24 cellular contexts compared by ENCODE assay signal in the genomic region with DNA sequence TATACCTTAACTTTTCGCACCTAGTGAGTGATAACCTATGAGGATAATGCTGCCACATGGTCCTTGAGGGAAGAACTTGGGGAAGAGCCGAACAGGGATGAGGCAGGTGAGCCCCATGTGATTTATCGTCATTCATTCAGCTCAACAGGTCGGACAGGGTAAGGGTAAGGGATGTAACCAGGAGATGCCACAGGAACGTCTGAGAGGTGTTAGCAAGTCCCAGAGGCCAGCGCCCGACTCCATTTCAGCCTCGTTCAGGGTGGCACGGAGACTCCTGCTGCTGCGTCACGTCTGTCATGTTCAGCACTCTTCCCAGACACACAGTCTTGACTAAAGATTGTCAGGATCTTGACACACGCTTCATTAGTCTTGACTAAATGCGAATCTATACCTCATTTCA. TPM values are rescaled to one million over a fixed set of nuclear protein-coding genes. Genes with fewer than 3 reads are reported as not detected.
A peak's percentile ranks its signal among the peaks of the same experiment; 100 is the strongest.
DNase-seq lines count a peak whose midpoint lies in the region; ATAC-seq and TF ChIP-seq lines count a peak whose summit lies in the region.
"Had no signal": no experiment of that assay in that cellular context is flagged by ENCODE, and none has a peak within 500 bp of the region (broad histone marks: within the 10 kb centered on the region; RNA-seq: fewer than 3 reads in every experiment).

No MANE protein-coding gene starts in this region.

- peaks cover 32% of the 10 kb centered on the region for H3K36me3 ChIP-seq in left ventricle myocardium inferior
- H3K36me3 ChIP-seq in H7 (replicated peaks; ENCODE audit: control insufficient read depth, insufficient read depth, low read length): peaks cover 52% of the 10 kb centered on the region
- H3K36me3 ChIP-seq: right lobe of liver had no signal

- WGBS in H9 (ENCODE audit: extremely low coverage, insufficient read length, low lambda C conversion rate): no CpG with 5 or more reads among the region's 13 CpGs

- peaks cover 7% of the 10 kb centered on the region for H3K79me1 ChIP-seq in H9 (ENCODE audit: insufficient read depth, low read depth, low read length, poor library complexity, severe bottlenecking)

- H3K4me1 ChIP-seq in left ventricle myocardium inferior (peaks cover 88% of the 10 kb centered on the region), H9 (ENCODE audit: insufficient read depth, low read length) (no peaks in the 10 kb centered on the region)
- H3K4me1 ChIP-seq: right lobe of liver had no signal

- H3K4me3 ChIP-seq in left ventricle myocardium inferior: no peak overlapping the region
- H3K4me3 ChIP-seq in H7 (ENCODE audit: insufficient read depth, low read depth, low read length): no peak overlapping the region
- H3K4me3 ChIP-seq: dorsolateral prefrontal cortex, Peyer's patch, right lobe of liver, thoracic aorta had no signal

- no peak overlapping the region for H2AFZ ChIP-seq in H9 (ENCODE audit: low read length)

- H3K27ac ChIP-seq in left ventricle myocardium inferior (replicated peaks) (peak overlapping the region; percentile 6), H9 (ENCODE audit: insufficient read length, low read depth, low read length) (no peak overlapping the region)
- H3K27ac ChIP-seq: C4-2B, Peyer's patch, right lobe of liver, thoracic aorta had no signal

- H3K27ac Mint-ChIP-seq in central memory CD8-positive, alpha-beta T cell (ENCODE audit: low read depth): peak overlapping the region; percentile 62
- H3K27ac Mint-ChIP-seq in H9: peak overlapping the region in 1 of 3 experiments; percentile 85; a peak in 1 of 7 replicates

- no peak for TF ChIP-seq CTCF in left ventricle myocardium inferior (IDR thresholded peaks at IDR 0.05; ENCODE audit: borderline replicate concordance)
- no peak for TF ChIP-seq CTCF in H9 (conservative IDR thresholded peaks at IDR 0.05)

- intact Hi-C loops in left ventricle myocardium inferior (cut with micrococcal nuclease) (no loop called here), Right ventricle myocardium inferior (cut with DNase I) (no loop called here)

- H3K9ac ChIP-seq in H9 (ENCODE audit: extremely low read depth, insufficient read length, low read length): no peak overlapping the region

- no peak overlapping the region for H2BK12ac ChIP-seq in H9 (ENCODE audit: insufficient read length, low read depth, low read length)

- H4K20me1 ChIP-seq in H9 (ENCODE audit: control insufficient read depth, insufficient read depth, insufficient read length): no peaks in the 10 kb centered on the region

- peaks cover 3% of the 10 kb centered on the region for H3K79me2 ChIP-seq in H9 (ENCODE audit: insufficient read depth, low read length)

- H4K8ac ChIP-seq in H9 (replicated peaks; ENCODE audit: insufficient read length, low read depth, low read length): no peak overlapping the region

- peaks cover 59% of the 10 kb centered on the region for H3K4me1 Mint-ChIP-seq in central memory CD8-positive, alpha-beta T cell
- H3K4me1 Mint-ChIP-seq in H9: peaks cover 17 to 18% of the 10 kb centered on the region in 2 experiments

- H2AK5ac ChIP-seq in H9 (ENCODE audit: insufficient read length, low read length): no peak overlapping the region

- H3K23me2 ChIP-seq in H9 (ENCODE audit: insufficient read length, low read depth, low read length, poor library complexity, severe bottlenecking): no peaks in the 10 kb centered on the region

- no peak for DNase-seq in left ventricle myocardium inferior
- DNase-seq in Right ventricle myocardium inferior (ENCODE audit: missing footprints): no peak
- DNase-seq in H7: peak; percentile 8
- no peak for DNase-seq in central memory CD8-positive, alpha-beta T cell (ENCODE audit: low spot score in 2 of 2)
- no peak for DNase-seq in NCI-H524 treated with DMSO at 0.1 percent for 48 hours (lab: John Stamatoyannopoulos, UW)
- no peak for DNase-seq in H9
- DNase-seq: activated CD4-positive, alpha-beta T cell treated with anti-CD3 and anti-CD28 coated beads, Interleukin-2, amount 50 U/mL, for 1 hour; activated naive CD4-positive, alpha-beta T cell treated with Interleukin-2 at 50 U/mL for 16 hours; activated T-cell treated with anti-CD3 and anti-CD28 coated beads for 4 hours; dorsolateral prefrontal cortex; EL; GOT3; NCI-H1092; NCI-H187 treated with DMSO at 0.1 percent for 48 hours; NCI-H526 treated with DMSO at 0.1 percent for 48 hours; right lobe of liver; stimulated activated CD4-positive, alpha-beta T cell treated with anti-CD3 and anti-CD28 coated beads, Interleukin-15, amount 100 ng/mL, for 24 hours; stimulated activated naive CD8-positive, alpha-beta T cell treated with anti-CD3 and anti-CD28 coated beads, Interleukin-15, Interleukin-2, amounts not matched to agents 100 U/mL and 50 U/mL, for 24 hours; T-helper 2 cell had no signal

- H3K36me3 Mint-ChIP-seq in central memory CD8-positive, alpha-beta T cell (ENCODE audit: insufficient read depth): peaks cover 73% of the 10 kb centered on the region
- H3K36me3 Mint-ChIP-seq in H9 (ENCODE audit: insufficient read depth in 1 of 3, low read depth in 3 of 3): peaks cover 69 to 90% (median 74%) of the 10 kb centered on the region in 3 experiments

- no peak overlapping the region for H3K4me2 ChIP-seq in H9 (ENCODE audit: insufficient read depth, insufficient read length, low read length)

- ATAC-seq in Right ventricle myocardium inferior (no peak), HG02870 (IDR thresholded peaks at IDR 0.05; ENCODE audit: unreplicated experiment) (no peak)
- no peak for ATAC-seq in central memory CD8-positive, alpha-beta T cell (replicated peaks; ENCODE audit: extremely low read depth, poor library complexity, severe bottlenecking)
- ATAC-seq: right lobe of liver; stimulated activated naive CD8-positive, alpha-beta T cell treated with anti-CD3 and anti-CD28 coated beads, Interleukin-15, Interleukin-2, amounts not matched to agents 100 U/mL and 50 U/mL, for 24 hours had no signal

- H3K56ac ChIP-seq in H9 (ENCODE audit: insufficient read length, low read depth, low read length): no peak overlapping the region

- no peaks in the 10 kb centered on the region for H3K27me3 Mint-ChIP-seq in central memory CD8-positive, alpha-beta T cell
- no peaks in the 10 kb centered on the region for H3K27me3 Mint-ChIP-seq in H9 (ENCODE audit: low read depth)

- no peak overlapping the region for H2BK120ac ChIP-seq in H9 (ENCODE audit: low read depth, low read length, poor library complexity, severe bottlenecking)

- H2BK15ac ChIP-seq in H9 (ENCODE audit: low read depth, low read length): no peak overlapping the region

- H3K14ac ChIP-seq in H9 (ENCODE audit: insufficient read depth, low read length): no peak overlapping the region

- no peak overlapping the region for H3T11ph ChIP-seq in H9 (ENCODE audit: low read length)

- no peak overlapping the region for H4K5ac ChIP-seq in H9 (ENCODE audit: insufficient read length, low read depth, low read length)

- H3K4me3 Mint-ChIP-seq in central memory CD8-positive, alpha-beta T cell: no peak overlapping the region
- no peak overlapping the region for H3K4me3 Mint-ChIP-seq in H9
- H3K4me3 Mint-ChIP-seq: neural crest cell had no signal

- H3K23ac ChIP-seq in H9 (ENCODE audit: insufficient read length, low read depth, low read length): no peak overlapping the region

- no peak overlapping the region for H3K18ac ChIP-seq in H9 (ENCODE audit: insufficient read length, low read depth, low read length)

- no peaks in the 10 kb centered on the region for H3K9me3 Mint-ChIP-seq in central memory CD8-positive, alpha-beta T cell
- no peaks in the 10 kb centered on the region for H3K9me3 Mint-ChIP-seq in H9
- H3K9me3 Mint-ChIP-seq: neural crest cell had no signal

- H2BK20ac ChIP-seq in H9 (ENCODE audit: low read depth, low read length, poor library complexity, severe bottlenecking): no peak overlapping the region

- H3K4ac ChIP-seq in H9 (ENCODE audit: low read depth, low read length): no peak overlapping the region

- H4K91ac ChIP-seq in H9 (ENCODE audit: insufficient read length, low read depth, low read length): no peak overlapping the region

- H2BK5ac ChIP-seq in H9 (ENCODE audit: insufficient read length, low read length): no peak overlapping the region

- H3K27me3 ChIP-seq in left ventricle myocardium inferior (ENCODE audit: low read depth) (no peaks in the 10 kb centered on the region), H7 (ENCODE audit: control insufficient read depth, insufficient read depth, low read length) (no peaks in the 10 kb centered on the region), H9 (ENCODE audit: insufficient read depth, low read length) (no peaks in the 10 kb centered on the region)
- H3K27me3 ChIP-seq: Peyer's patch, right lobe of liver had no signal

- no peaks in the 10 kb centered on the region for H3K9me3 ChIP-seq in left ventricle myocardium inferior (replicated peaks)
- no peaks in the 10 kb centered on the region for H3K9me3 ChIP-seq in H9 (ENCODE audit: control insufficient read depth, low read depth, low read length)
- H3K9me3 ChIP-seq: Peyer's patch, right lobe of liver, thoracic aorta had no signal

RNA-seq across cellular contexts. Expression of gene TIGAR, which starts 23.4 kb away (rescaled TPM):
- total RNA-seq in left ventricle myocardium inferior (13.6 TPM), Right ventricle myocardium inferior (16.5 TPM), H9 (2021) (23.4 and 27.5 TPM in 2 replicates)
- 2.6 and 3.4 TPM in 2 replicates for total RNA-seq in H7 (2014; rRNA removed; shearing (Covaris generic))

RNA-seq across cellular contexts. Expression of gene CCND2, which starts 24.1 kb away (rescaled TPM):
- total RNA-seq in left ventricle myocardium inferior: 283 TPM
- 214 TPM for total RNA-seq in Right ventricle myocardium inferior
- 136 and 201 TPM in 2 replicates for total RNA-seq in H7 (2014; rRNA removed; shearing (Covaris generic))
- 98.2 and 104 TPM in 2 replicates for total RNA-seq in H9 (2021)
